In genomic region chr14:89617471-89618291, GRCh38 we compare ENCODE assay signal across 8 cellular contexts.
DNase-seq lines count a peak whose midpoint lies in the region; ATAC-seq and TF ChIP-seq lines count a peak whose summit lies in the region.

No MANE protein-coding gene starts in this region.

- H3K4me2 ChIP-seq in fibroblast of lung (ENCODE audit: extremely low read depth, insufficient read depth, low read length) = peak overlapping the region; percentile 91

- peak; percentile 24 for ATAC-seq in GM19463 (IDR thresholded peaks at IDR 0.05; ENCODE audit: unreplicated experiment)
- ATAC-seq in activated CD8-positive, alpha-beta memory T cell treated with anti-CD3 and anti-CD28 coated beads, Interleukin-2, amount 10 ng/mL, durations not matched to agents 7 days and 5 days = peak; percentile 32
- no peak for ATAC-seq in HG03457 (IDR thresholded peaks at IDR 0.05; ENCODE audit: unreplicated experiment)

- H3K27ac ChIP-seq in fibroblast of lung (ENCODE audit: insufficient read depth, low read length) (peak overlapping the region; percentile 84), muscle layer of duodenum (ENCODE audit: low read length) (peak overlapping the region; percentile 89), urinary bladder (ENCODE audit: low read depth) (peak overlapping the region; percentile 57)

- WGBS in urinary bladder = 11% methylated on average over 19 of the region's 19 CpGs

- H3K36me3 ChIP-seq in fibroblast of lung (ENCODE audit: control insufficient read depth, insufficient read depth, low read length) (no peaks in the 10 kb centered on the region), muscle layer of duodenum (ENCODE audit: control insufficient read depth in 1 of 2, insufficient read depth in 2 of 2, low read length in 2 of 2) (no peaks in the 10 kb centered on the region), urinary bladder (ENCODE audit: insufficient read depth) (no peaks in the 10 kb centered on the region)

- H2AFZ ChIP-seq in fibroblast of lung (ENCODE audit: low read length) = peak overlapping the region; percentile 65

- H3K27ac Mint-ChIP-seq in activated CD8-positive, alpha-beta memory T cell treated with anti-CD3 and anti-CD28 coated beads, Interleukin-2, amount 10 ng/mL, durations not matched to agents 7 days and 5 days = peak overlapping the region; percentile 93

- no peaks in the 10 kb centered on the region for H4K20me1 ChIP-seq in fibroblast of lung (ENCODE audit: control insufficient read depth, extremely low read depth, insufficient read depth, low read length)

- peaks cover 1% of the 10 kb centered on the region for H3K79me2 ChIP-seq in fibroblast of lung (ENCODE audit: control insufficient read depth, insufficient read depth, low read length)

- peaks cover 7% of the 10 kb centered on the region for H3K36me3 Mint-ChIP-seq in activated CD8-positive, alpha-beta memory T cell treated with anti-CD3 and anti-CD28 coated beads, Interleukin-2, amount 10 ng/mL, durations not matched to agents 7 days and 5 days

- H3K9me3 ChIP-seq in fibroblast of lung (ENCODE audit: control insufficient read depth, insufficient read depth, low read depth, low read length) (no peaks in the 10 kb centered on the region), muscle layer of duodenum (ENCODE audit: control insufficient read depth in 1 of 2, low read length in 2 of 2) (no peaks in the 10 kb centered on the region)

- H3K9ac ChIP-seq in fibroblast of lung (ENCODE audit: insufficient read depth, low read length) = peak overlapping the region; percentile 40

- no peak for TF ChIP-seq CTCF in fibroblast of lung (conservative IDR thresholded peaks at IDR 0.05 in 1 of 2, IDR thresholded peaks at IDR 0.05 in 1 of 2; ENCODE audit: low read depth in 1 of 2, low read length in 2 of 2)

- H3K4me3 Mint-ChIP-seq in activated CD8-positive, alpha-beta memory T cell treated with anti-CD3 and anti-CD28 coated beads, Interleukin-2, amount 10 ng/mL, durations not matched to agents 7 days and 5 days = peak overlapping the region; percentile 85

- peak; percentile 31 for DNase-seq in DMS114 treated with DMSO at 0.1 percent for 48 hours (lab: John Stamatoyannopoulos, UW; ENCODE audit: unreplicated experiment)
- DNase-seq in NCI-H1694 (lab: John Stamatoyannopoulos, UW) = peak; percentile 43
- peak; percentile 68 for DNase-seq in activated CD8-positive, alpha-beta memory T cell treated with anti-CD3 and anti-CD28 coated beads, Interleukin-2, amount 10 ng/mL, durations not matched to agents 7 days and 5 days
- DNase-seq in fibroblast of lung (ENCODE audit: low read depth in 2 of 2) = peak; percentile 66 to 73

- H3K4me3 ChIP-seq in fibroblast of lung (replicated peaks in 1 of 4; ENCODE audit: control extremely low read depth in 1 of 4, insufficient read depth in 1 of 4, low read depth in 3 of 4, low read length in 4 of 4) = peak overlapping the region; percentile 38 to 96 (median 67)
- H3K4me3 ChIP-seq in muscle layer of duodenum (ENCODE audit: low read depth in 1 of 2, low read length in 2 of 2) = peak overlapping the region; percentile 79 to 87
- peak overlapping the region; percentile 94 for H3K4me3 ChIP-seq in urinary bladder (ENCODE audit: low read depth, low read length)

- H3K27me3 ChIP-seq in fibroblast of lung (ENCODE audit: control insufficient read depth, insufficient read depth, low read length) (no peaks in the 10 kb centered on the region), muscle layer of duodenum (ENCODE audit: low read depth, low read length) (no peaks in the 10 kb centered on the region)

- H3K4me1 ChIP-seq in fibroblast of lung (ENCODE audit: control insufficient read depth, extremely low read depth, insufficient read depth, low read length) (peaks cover 8% of the 10 kb centered on the region), muscle layer of duodenum (ENCODE audit: control insufficient read depth in 1 of 2, insufficient read depth in 2 of 2, low read length in 2 of 2) (peaks cover 10 to 39% of the 10 kb centered on the region in 2 donors), urinary bladder (ENCODE audit: insufficient read depth) (no peaks in the 10 kb centered on the region)

- H3K9me3 Mint-ChIP-seq in activated CD8-positive, alpha-beta memory T cell treated with anti-CD3 and anti-CD28 coated beads, Interleukin-2, amount 10 ng/mL, durations not matched to agents 7 days and 5 days (ENCODE audit: low read depth) = no peaks in the 10 kb centered on the region

- CTCF ChIA-PET in activated CD8-positive, alpha-beta memory T cell treated with anti-CD3 and anti-CD28 coated beads, Interleukin-2, amount 10 ng/mL, durations not matched to agents 7 days and 5 days (lab: Charles Lee) = interaction anchor here (0.8 to 3.0 kb wide), 5 partner anchors 12 to 182 kb away, joined by 3 to 15 read pairs (median 4); no protein-coding TSS in a partner anchor

- H3K4me1 Mint-ChIP-seq in activated CD8-positive, alpha-beta memory T cell treated with anti-CD3 and anti-CD28 coated beads, Interleukin-2, amount 10 ng/mL, durations not matched to agents 7 days and 5 days = peaks cover 72% of the 10 kb centered on the region

- no peaks in the 10 kb centered on the region for H3K27me3 Mint-ChIP-seq in activated CD8-positive, alpha-beta memory T cell treated with anti-CD3 and anti-CD28 coated beads, Interleukin-2, amount 10 ng/mL, durations not matched to agents 7 days and 5 days
